In the genomic region with DNA sequence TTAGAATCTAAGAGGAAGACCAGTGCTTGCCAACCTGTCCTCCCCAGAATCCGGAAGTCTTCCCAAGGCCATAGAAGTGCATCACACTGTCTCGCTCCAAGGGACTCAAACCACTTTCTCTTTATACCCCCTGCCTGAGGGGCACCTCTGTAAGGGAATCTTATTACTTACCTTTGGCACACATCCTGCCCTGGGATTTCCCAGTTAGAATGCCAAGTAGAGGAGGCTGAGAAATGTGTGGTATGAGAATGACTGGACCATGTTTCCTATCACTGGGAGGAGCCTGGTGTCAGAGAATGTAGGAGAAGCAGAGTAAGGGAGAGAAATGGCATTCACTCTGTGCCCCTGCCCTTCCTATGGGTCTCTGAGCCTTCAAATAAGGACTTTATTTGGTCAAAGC, we compare ENCODE assay signal across 12 cellular contexts.
DNase-seq lines count a peak whose midpoint lies in the region; TF ChIP-seq lines count a peak whose summit lies in the region.
"Had no signal": no experiment of that assay in that cellular context is flagged by ENCODE, and none has a peak within 500 bp of the region (broad histone marks: within the 10 kb centered on the region; RNA-seq: fewer than 3 reads in every experiment).

No MANE protein-coding gene starts in this region.

- H3K36me3 Mint-ChIP-seq in chondrocyte (ENCODE audit: low read depth) (peaks cover 10% of the 10 kb centered on the region), progenitor cell of endocrine pancreas (ENCODE audit: insufficient read depth) (peaks cover 8% of the 10 kb centered on the region)

- H3K27ac ChIP-seq in mesenchymal stem cell (ENCODE audit: low read length, poor library complexity, severe bottlenecking) = peak overlapping the region; percentile 6
- no peak overlapping the region for H3K27ac ChIP-seq in neuronal stem cell (replicated peaks; ENCODE audit: low read length)
- H3K27ac ChIP-seq: dorsolateral prefrontal cortex had no signal

- H3K14ac ChIP-seq in mesenchymal stem cell (ENCODE audit: low read length in 2 of 2) (no peak overlapping the region), neuronal stem cell (ENCODE audit: low read length) (no peak overlapping the region)

- H2AK5ac ChIP-seq in mesenchymal stem cell (ENCODE audit: low read length, severe bottlenecking) (peak overlapping the region; percentile 69), neuronal stem cell (ENCODE audit: low read depth, low read length) (no peak overlapping the region)

- H3K4me3 Mint-ChIP-seq in chondrocyte (ENCODE audit: unreplicated experiment) (no peak overlapping the region), progenitor cell of endocrine pancreas (ENCODE audit: low read depth) (no peak overlapping the region)
- H3K4me3 Mint-ChIP-seq: CD14-positive monocyte had no signal

- H3K9me3 Mint-ChIP-seq in chondrocyte (ENCODE audit: low read depth) (no peaks in the 10 kb centered on the region), progenitor cell of endocrine pancreas (ENCODE audit: low read depth) (no peaks in the 10 kb centered on the region)

- H3K4me3 ChIP-seq in AG10803 (ENCODE audit: low read length) = no peak overlapping the region
- H3K4me3 ChIP-seq in mesenchymal stem cell (ENCODE audit: insufficient read depth in 1 of 2, low read depth in 1 of 2, low read length in 2 of 2) = no peak overlapping the region
- no peak overlapping the region for H3K4me3 ChIP-seq in neuronal stem cell (ENCODE audit: low read length in 2 of 2)
- H3K4me3 ChIP-seq: dorsolateral prefrontal cortex had no signal

- H3K23ac ChIP-seq in mesenchymal stem cell (ENCODE audit: low read length in 2 of 2) (no peak overlapping the region), neuronal stem cell (ENCODE audit: low read depth, low read length, poor library complexity) (no peak overlapping the region)

- H4K91ac ChIP-seq in mesenchymal stem cell (ENCODE audit: low read length) (no peak overlapping the region), neuronal stem cell (ENCODE audit: low read depth, low read length, poor library complexity) (no peak overlapping the region)

- H3K18ac ChIP-seq in mesenchymal stem cell (ENCODE audit: low read depth in 1 of 2, low read length in 2 of 2) (no peak overlapping the region), neuronal stem cell (ENCODE audit: low read length) (no peak overlapping the region)

- H3K4ac ChIP-seq in mesenchymal stem cell (ENCODE audit: low read depth in 1 of 2, low read length in 2 of 2) (no peak overlapping the region), neuronal stem cell (ENCODE audit: low read length) (no peak overlapping the region)

- peaks cover 7 to 13% of the 10 kb centered on the region in 2 experiments for H3K36me3 ChIP-seq in mesenchymal stem cell (ENCODE audit: control insufficient read depth in 1 of 2, insufficient read depth in 2 of 2, low read depth in 1 of 2, low read length in 2 of 2)
- H3K36me3 ChIP-seq in neuronal stem cell (replicated peaks in 1 of 2; ENCODE audit: control insufficient read depth in 2 of 2, insufficient read depth in 2 of 2, low read length in 2 of 2) = peaks cover 2 to 16% of the 10 kb centered on the region in 2 donors

- H3K4me2 ChIP-seq in mesenchymal stem cell (ENCODE audit: low read length, poor library complexity, severe bottlenecking) (no peak overlapping the region), neuronal stem cell (ENCODE audit: insufficient read depth, low read length, poor library complexity, severe bottlenecking) (no peak overlapping the region)

- H3K27me3 ChIP-seq in mesenchymal stem cell (ENCODE audit: control insufficient read depth in 1 of 2, insufficient read depth in 1 of 2, low read length in 2 of 2) = no peaks in the 10 kb centered on the region
- no peaks in the 10 kb centered on the region for H3K27me3 ChIP-seq in neuronal stem cell (ENCODE audit: control insufficient read depth in 3 of 3, insufficient read depth in 3 of 3, low read depth in 1 of 3, low read length in 3 of 3)
- H3K27me3 ChIP-seq: dorsolateral prefrontal cortex had no signal

- H3K9me3 ChIP-seq in mesenchymal stem cell (ENCODE audit: control insufficient read depth, low read length) (no peaks in the 10 kb centered on the region), neuronal stem cell (replicated peaks in 1 of 2; ENCODE audit: control insufficient read depth in 2 of 2, insufficient read depth in 1 of 2, low read depth in 1 of 2, low read length in 2 of 2) (no peaks in the 10 kb centered on the region)

- peaks cover 19% of the 10 kb centered on the region for H3K79me1 ChIP-seq in mesenchymal stem cell (replicated peaks; ENCODE audit: low read length, poor library complexity, severe bottlenecking)
- H3K79me1 ChIP-seq in neuronal stem cell (ENCODE audit: low read depth, low read length) = no peaks in the 10 kb centered on the region

- WGBS in mesenchymal stem cell = 100% methylated on average over 2 of the region's 2 CpGs
- WGBS in neuronal stem cell (ENCODE audit: extremely low coverage in 2 of 2, insufficient read length in 2 of 2, insufficient replicate concordance in 1 of 2), 2 donors = no CpG with 5 or more reads among the region's 2 CpGs

- H2AFZ ChIP-seq in mesenchymal stem cell (ENCODE audit: low read depth, low read length) (no peak overlapping the region), neuronal stem cell (ENCODE audit: low read length) (no peak overlapping the region)

- H2BK15ac ChIP-seq in mesenchymal stem cell (ENCODE audit: low read depth, poor library complexity, severe bottlenecking) (no peak overlapping the region), neuronal stem cell (ENCODE audit: low read length) (no peak overlapping the region)

- H3K4me1 ChIP-seq in mesenchymal stem cell (ENCODE audit: control insufficient read depth, insufficient read depth, low read depth, low read length) (peaks cover 24% of the 10 kb centered on the region), neuronal stem cell (ENCODE audit: control insufficient read depth in 2 of 2, insufficient read depth in 1 of 2, low read depth in 1 of 2, low read length in 2 of 2) (no peaks in the 10 kb centered on the region)

- H2BK120ac ChIP-seq in mesenchymal stem cell (ENCODE audit: low read depth, low read length) (no peak overlapping the region), neuronal stem cell (ENCODE audit: low read depth, low read length) (no peak overlapping the region)

- H2BK5ac ChIP-seq in mesenchymal stem cell (ENCODE audit: low read depth, low read length, poor library complexity, severe bottlenecking) (no peak overlapping the region), neuronal stem cell (ENCODE audit: low read length) (no peak overlapping the region)

- no peak overlapping the region for H3K9ac ChIP-seq in mesenchymal stem cell (ENCODE audit: low read length)
- no peak overlapping the region for H3K9ac ChIP-seq in neuronal stem cell (ENCODE audit: low read depth, low read length, poor library complexity)

- no peak overlapping the region for H2BK12ac ChIP-seq in mesenchymal stem cell (ENCODE audit: low read length in 2 of 2)
- no peak overlapping the region for H2BK12ac ChIP-seq in neuronal stem cell (ENCODE audit: low read length)

- H4K8ac ChIP-seq in mesenchymal stem cell (ENCODE audit: low read length) = peak overlapping the region; percentile 4
- H4K8ac ChIP-seq in neuronal stem cell (ENCODE audit: low read depth, low read length) = no peak overlapping the region

- DNase-seq in AG10803 (ENCODE audit: low read depth) = peak; percentile 81
- DNase-seq in M059J (ENCODE audit: low read depth) = peak; percentile 97
- DNase-seq in chondrocyte (ENCODE audit: low spot score) = no peak
- DNase-seq in mesenchymal stem cell = peak; percentile 52
- DNase-seq in NK-92 (lab: John Stamatoyannopoulos, UW; ENCODE audit: unreplicated experiment) = no peak
- no peak for DNase-seq in progenitor cell of endocrine pancreas (ENCODE audit: low spot score, unreplicated experiment)
- no peak for DNase-seq in cerebellar cortex (ENCODE audit: low spot score)
- DNase-seq in neuronal stem cell (ENCODE audit: low spot score) = no peak
- DNase-seq: activated T-cell treated with anti-CD3 and anti-CD28 coated beads, Interleukin-2, amount 50 U/mL, for 48 hours; dorsolateral prefrontal cortex; T-helper 9 cell had no signal

- TF ChIP-seq CTCF in AG10803 (conservative IDR thresholded peaks at IDR 0.05; ENCODE audit: low read length) (no peak), chondrocyte (IDR thresholded peaks at IDR 0.05) (no peak), progenitor cell of endocrine pancreas (IDR thresholded peaks at IDR 0.05; ENCODE audit: unreplicated experiment) (no peak)

- H3K27ac Mint-ChIP-seq in chondrocyte (ENCODE audit: unreplicated experiment) = peak overlapping the region; percentile 83
- no peak overlapping the region for H3K27ac Mint-ChIP-seq in progenitor cell of endocrine pancreas

- H3K27me3 Mint-ChIP-seq in chondrocyte (ENCODE audit: low read depth) (no peaks in the 10 kb centered on the region), progenitor cell of endocrine pancreas (no peaks in the 10 kb centered on the region)

- peaks cover 70% of the 10 kb centered on the region for H3K4me1 Mint-ChIP-seq in chondrocyte (ENCODE audit: low read depth)
- H3K4me1 Mint-ChIP-seq in progenitor cell of endocrine pancreas (ENCODE audit: low read depth) = peaks cover 7% of the 10 kb centered on the region
- H3K4me1 Mint-ChIP-seq: CD14-positive monocyte had no signal

Comparison
In these comparisons a context has a peak if more than half of its experiments do, and no peak if none do; other contexts are left out.
1. DNase-seq: peak in AG10803 (single experiment), M059J (single experiment) and mesenchymal stem cell (single experiment); none in chondrocyte (single experiment), NK-92 (single experiment), progenitor cell of endocrine pancreas (single experiment), cerebellar cortex (single experiment) and neuronal stem cell (single experiment).